ENCODE assay signal across 1 cellular context in genomic region chr3:9204253-9205005, GRCh38.
TF ChIP-seq lines count a peak whose summit lies in the region.

No MANE protein-coding gene starts in this region.

TF ChIP-seq in HepG2, 621 proteins besides CTCF, POLR2A, EP300 and RAD21 (continued from another document and continues in another):
- TF ChIP-seq ZNF383 (CRISPR knock-in tag; IDR thresholded peaks at IDR 0.05; ENCODE audit: borderline replicate concordance) (no peak), ZNF232 (CRISPR knock-in tag; IDR thresholded peaks at IDR 0.05; ENCODE audit: borderline replicate concordance) (peak; percentile 39; the same call in 1 of the 2 replicates), ARID2 (CRISPR knock-in tag; IDR thresholded peaks at IDR 0.05; ENCODE audit: borderline replicate concordance) (no peak), SNAPC2 (CRISPR knock-in tag; IDR thresholded peaks at IDR 0.05) (no peak), ZMYM3 (CRISPR knock-in tag; IDR thresholded peaks at IDR 0.05) (peak; percentile 73), ZNF446 (CRISPR knock-in tag; IDR thresholded peaks at IDR 0.05) (no peak), RBM39 (IDR thresholded peaks at IDR 0.05; ENCODE audit: low read depth, low read length, poor library complexity, severe bottlenecking) (no peak), HNRNPK (IDR thresholded peaks at IDR 0.05; ENCODE audit: low read depth, low read length, poor library complexity, severe bottlenecking) (no peak), RFX5 (IDR thresholded peaks at IDR 0.05; ENCODE audit: low read depth, low read length) (no peak), POGK (CRISPR knock-in tag; conservative IDR thresholded peaks at IDR 0.05) (0 out of 2 replicates have a peak, but pooled peaks have one; percentile 43), ZNF138 (CRISPR knock-in tag; IDR thresholded peaks at IDR 0.05; ENCODE audit: low read depth) (no peak), TCF7 (IDR thresholded peaks at IDR 0.05; ENCODE audit: low read depth) (no peak), TMF1 (CRISPR knock-in tag; IDR thresholded peaks at IDR 0.05; ENCODE audit: low read depth) (no peak), ZNF672 (CRISPR knock-in tag; IDR thresholded peaks at IDR 0.05) (no peak), GFI1 (CRISPR knock-in tag; IDR thresholded peaks at IDR 0.05; ENCODE audit: borderline replicate concordance) (no peak), ZNF574 (CRISPR knock-in tag; IDR thresholded peaks at IDR 0.05) (peak; percentile 82), ATF7-NPFF (CRISPR knock-in tag; IDR thresholded peaks at IDR 0.05; ENCODE audit: low read depth) (no peak), CEBPZ (IDR thresholded peaks at IDR 0.05; ENCODE audit: low read length) (no peak), ZNF431 (CRISPR knock-in tag; IDR thresholded peaks at IDR 0.05; ENCODE audit: borderline replicate concordance, low read depth) (0 out of 2 replicates have a peak, but pooled peaks have one; percentile 41), U2AF2 (IDR thresholded peaks at IDR 0.05; ENCODE audit: low read depth, low read length) (no peak), ZMYM2 (CRISPR knock-in tag; IDR thresholded peaks at IDR 0.05) (no peak), NR2F2 (IDR thresholded peaks at IDR 0.05; ENCODE audit: borderline replicate concordance, low read depth) (no peak), MAZ (IDR thresholded peaks at IDR 0.05; ENCODE audit: borderline replicate concordance, low read depth, low read length) (0 out of 2 replicates have a peak, but pooled peaks have one; percentile 40), MAZ (CRISPR knock-in tag; IDR thresholded peaks at IDR 0.05; ENCODE audit: low read depth) (no peak), TCF7L2 (IDR thresholded peaks at IDR 0.05; ENCODE audit: low read depth, low read length) (no peak), IKZF4 (CRISPR knock-in tag; IDR thresholded peaks at IDR 0.05; ENCODE audit: borderline replicate concordance, low read depth, not compliant biosample characterization) (no peak), TGIF2 (CRISPR knock-in tag; IDR thresholded peaks at IDR 0.05) (0 out of 2 replicates have a peak, but pooled peaks have one; percentile 36), SMAD9 (CRISPR knock-in tag; IDR thresholded peaks at IDR 0.05) (0 out of 2 replicates have a peak, but pooled peaks have one; percentile 41), ATF1 (CRISPR knock-in tag; IDR thresholded peaks at IDR 0.05) (no peak; the same call in 1 of the 2 replicates), RBAK (CRISPR knock-in tag; IDR thresholded peaks at IDR 0.05) (no peak), KDM6A (CRISPR knock-in tag; IDR thresholded peaks at IDR 0.05; ENCODE audit: low read depth) (no peak), MBD4 (IDR thresholded peaks at IDR 0.05; ENCODE audit: borderline replicate concordance, low read length) (no peak), PRMT3 (CRISPR knock-in tag; IDR thresholded peaks at IDR 0.05; ENCODE audit: borderline replicate concordance, low read depth) (no peak), XBP1 (CRISPR knock-in tag; IDR thresholded peaks at IDR 0.05) (no peak), NCOA2 (CRISPR knock-in tag; IDR thresholded peaks at IDR 0.05) (peak; percentile 60), ZNF225 (CRISPR knock-in tag; IDR thresholded peaks at IDR 0.05) (no peak), NR2F1 (CRISPR knock-in tag; IDR thresholded peaks at IDR 0.05) (peak; percentile 54 to 81; a peak in 3 of 4 replicates), PATZ1 (CRISPR knock-in tag; IDR thresholded peaks at IDR 0.05) (peak; percentile 74), ZNF644 (CRISPR knock-in tag; IDR thresholded peaks at IDR 0.05; ENCODE audit: low read depth) (peak; percentile 59; the same call in 1 of the 2 replicates), ZC3H13 (CRISPR knock-in tag; IDR thresholded peaks at IDR 0.05) (no peak), AHR (CRISPR knock-in tag; IDR thresholded peaks at IDR 0.05) (no peak), KAT7 (CRISPR knock-in tag; IDR thresholded peaks at IDR 0.05; ENCODE audit: borderline replicate concordance) (no peak), SP5 (CRISPR knock-in tag; IDR thresholded peaks at IDR 0.05; ENCODE audit: borderline replicate concordance, low read depth) (peak; percentile 49; the same call in 1 of the 2 replicates), MIER3 (CRISPR knock-in tag; IDR thresholded peaks at IDR 0.05; ENCODE audit: borderline replicate concordance) (peak; percentile 56; the same call in 1 of the 2 replicates), NFIB (CRISPR knock-in tag; IDR thresholded peaks at IDR 0.05; ENCODE audit: borderline replicate concordance) (no peak), ZNF75D (CRISPR knock-in tag; IDR thresholded peaks at IDR 0.05; ENCODE audit: borderline replicate concordance) (no peak), RXRB (CRISPR knock-in tag; IDR thresholded peaks at IDR 0.05; ENCODE audit: borderline replicate concordance) (peak; percentile 71; the same call in 1 of the 2 replicates), ZNF432 (CRISPR knock-in tag; IDR thresholded peaks at IDR 0.05; ENCODE audit: borderline replicate concordance) (no peak), HDAC2 (CRISPR knock-in tag; IDR thresholded peaks at IDR 0.05) (peak; percentile 86)
- TF ChIP-seq, protein P1, sequence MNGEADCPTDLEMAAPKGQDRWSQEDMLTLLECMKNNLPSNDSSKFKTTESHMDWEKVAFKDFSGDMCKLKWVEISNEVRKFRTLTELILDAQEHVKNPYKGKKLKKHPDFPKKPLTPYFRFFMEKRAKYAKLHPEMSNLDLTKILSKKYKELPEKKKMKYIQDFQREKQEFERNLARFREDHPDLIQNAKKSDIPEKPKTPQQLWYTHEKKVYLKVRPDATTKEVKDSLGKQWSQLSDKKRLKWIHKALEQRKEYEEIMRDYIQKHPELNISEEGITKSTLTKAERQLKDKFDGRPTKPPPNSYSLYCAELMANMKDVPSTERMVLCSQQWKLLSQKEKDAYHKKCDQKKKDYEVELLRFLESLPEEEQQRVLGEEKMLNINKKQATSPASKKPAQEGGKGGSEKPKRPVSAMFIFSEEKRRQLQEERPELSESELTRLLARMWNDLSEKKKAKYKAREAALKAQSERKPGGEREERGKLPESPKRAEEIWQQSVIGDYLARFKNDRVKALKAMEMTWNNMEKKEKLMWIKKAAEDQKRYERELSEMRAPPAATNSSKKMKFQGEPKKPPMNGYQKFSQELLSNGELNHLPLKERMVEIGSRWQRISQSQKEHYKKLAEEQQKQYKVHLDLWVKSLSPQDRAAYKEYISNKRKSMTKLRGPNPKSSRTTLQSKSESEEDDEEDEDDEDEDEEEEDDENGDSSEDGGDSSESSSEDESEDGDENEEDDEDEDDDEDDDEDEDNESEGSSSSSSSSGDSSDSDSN (CRISPR knock-in tag; IDR thresholded peaks at IDR 0.05), result peak; percentile 51
- TF ChIP-seq, protein P2, sequence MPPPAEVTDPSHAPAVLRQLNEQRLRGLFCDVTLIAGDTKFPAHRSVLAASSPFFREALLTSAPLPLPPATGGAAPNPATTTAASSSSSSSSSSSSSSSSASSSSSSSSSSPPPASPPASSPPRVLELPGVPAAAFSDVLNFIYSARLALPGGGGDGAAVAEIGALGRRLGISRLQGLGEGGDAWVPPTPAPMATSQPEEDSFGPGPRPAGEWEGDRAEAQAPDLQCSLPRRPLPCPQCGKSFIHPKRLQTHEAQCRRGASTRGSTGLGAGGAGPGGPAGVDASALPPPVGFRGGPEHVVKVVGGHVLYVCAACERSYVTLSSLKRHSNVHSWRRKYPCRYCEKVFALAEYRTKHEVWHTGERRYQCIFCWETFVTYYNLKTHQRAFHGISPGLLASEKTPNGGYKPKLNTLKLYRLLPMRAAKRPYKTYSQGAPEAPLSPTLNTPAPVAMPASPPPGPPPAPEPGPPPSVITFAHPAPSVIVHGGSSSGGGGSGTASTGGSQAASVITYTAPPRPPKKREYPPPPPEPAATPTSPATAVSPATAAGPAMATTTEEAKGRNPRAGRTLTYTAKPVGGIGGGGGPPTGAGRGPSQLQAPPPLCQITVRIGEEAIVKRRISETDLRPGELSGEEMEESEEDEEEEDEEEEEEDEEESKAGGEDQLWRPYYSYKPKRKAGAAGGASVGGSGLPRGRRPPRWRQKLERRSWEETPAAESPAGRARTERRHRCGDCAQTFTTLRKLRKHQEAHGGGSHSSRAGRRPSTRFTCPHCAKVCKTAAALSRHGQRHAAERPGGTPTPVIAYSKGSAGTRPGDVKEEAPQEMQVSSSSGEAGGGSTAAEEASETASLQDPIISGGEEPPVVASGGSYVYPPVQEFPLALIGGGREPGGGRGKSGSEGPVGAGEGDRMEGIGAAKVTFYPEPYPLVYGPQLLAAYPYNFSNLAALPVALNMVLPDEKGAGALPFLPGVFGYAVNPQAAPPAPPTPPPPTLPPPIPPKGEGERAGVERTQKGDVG (CRISPR knock-in tag; IDR thresholded peaks at IDR 0.05; ENCODE audit: borderline replicate concordance), result no peak
- TF ChIP-seq, protein P3, sequence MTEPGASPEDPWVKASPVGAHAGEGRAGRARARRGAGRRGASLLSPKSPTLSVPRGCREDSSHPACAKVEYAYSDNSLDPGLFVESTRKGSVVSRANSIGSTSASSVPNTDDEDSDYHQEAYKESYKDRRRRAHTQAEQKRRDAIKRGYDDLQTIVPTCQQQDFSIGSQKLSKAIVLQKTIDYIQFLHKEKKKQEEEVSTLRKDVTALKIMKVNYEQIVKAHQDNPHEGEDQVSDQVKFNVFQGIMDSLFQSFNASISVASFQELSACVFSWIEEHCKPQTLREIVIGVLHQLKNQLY (CRISPR knock-in tag; IDR thresholded peaks at IDR 0.05), result 0 out of 2 replicates have a peak, but pooled peaks have one; percentile 23
- TF ChIP-seq, protein P4, sequence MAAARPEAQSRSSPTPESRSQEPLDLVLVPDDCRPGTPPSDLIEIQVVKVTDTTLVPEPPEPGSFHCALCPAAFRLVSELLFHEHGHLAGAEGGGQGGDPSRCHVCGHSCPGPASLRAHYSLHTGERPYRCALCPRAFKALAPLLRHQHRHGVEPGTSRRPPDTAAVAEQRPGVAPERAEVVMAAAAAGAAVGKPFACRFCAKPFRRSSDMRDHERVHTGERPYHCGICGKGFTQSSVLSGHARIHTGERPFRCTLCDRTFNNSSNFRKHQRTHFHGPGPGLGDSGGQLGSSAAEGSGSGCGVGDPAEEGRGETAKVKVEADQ (CRISPR knock-in tag; IDR thresholded peaks at IDR 0.05; ENCODE audit: borderline replicate concordance), result no peak
